ENCODE assay signal across 14 cellular contexts in the genomic region with DNA sequence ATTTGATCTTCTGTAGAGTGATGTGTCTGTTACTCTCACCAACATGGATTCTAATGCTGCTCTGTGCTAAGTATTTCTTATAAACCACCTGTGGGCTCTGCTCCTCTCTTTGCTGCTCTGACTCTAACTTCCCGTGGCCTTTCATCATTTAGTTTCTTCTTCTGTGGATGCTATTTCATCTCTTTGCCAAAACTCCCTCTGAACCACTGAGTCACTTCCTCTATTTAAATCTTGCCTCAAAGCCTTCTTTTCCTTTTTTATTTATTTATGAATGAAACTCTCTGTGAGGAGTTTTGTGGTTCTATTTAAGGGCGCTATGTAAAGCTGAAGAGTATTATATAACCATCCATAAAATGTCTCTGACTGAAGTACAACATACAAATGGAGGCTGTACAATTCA.
DNase-seq lines count a peak whose midpoint lies in the region; ATAC-seq, FAIRE-seq and TF ChIP-seq lines count a peak whose summit lies in the region.
"Had no signal": no experiment of that assay in that cellular context is flagged by ENCODE, and none has a peak within 500 bp of the region (broad histone marks: within the 10 kb centered on the region; RNA-seq: fewer than 3 reads in every experiment).

No MANE protein-coding gene starts in this region.

- peak; percentile 92 for FAIRE-seq in keratinocyte (lab: Jason Lieb, UNC)

- H3K9me3 Mint-ChIP-seq in activated naive CD8-positive, alpha-beta T cell treated with anti-CD3 and anti-CD28 coated beads, Interleukin-2, amount 50 U/mL, for 24 hours, result no peaks in the 10 kb centered on the region

- H3K4me3 ChIP-seq in MM.1S (ENCODE audit: low read length), result no peak overlapping the region
- H3K4me3 ChIP-seq in keratinocyte (ENCODE audit: control insufficient read depth in 2 of 3, extremely low read depth in 1 of 3, insufficient read depth in 2 of 3, low read depth in 1 of 3, low read length in 3 of 3), result no peak overlapping the region
- no peak overlapping the region for H3K4me3 ChIP-seq in right atrium auricular region
- H3K4me3 ChIP-seq: cardiac muscle cell, right lobe of liver had no signal

- H3K9ac ChIP-seq in MM.1S (ENCODE audit: low read length), result no peak overlapping the region
- H3K9ac ChIP-seq in keratinocyte (ENCODE audit: control insufficient read depth, extremely low read depth, insufficient read depth, low read length), result no peak overlapping the region

- H3K36me3 Mint-ChIP-seq in activated naive CD8-positive, alpha-beta T cell treated with anti-CD3 and anti-CD28 coated beads, Interleukin-2, amount 50 U/mL, for 24 hours (ENCODE audit: low read depth), result no peaks in the 10 kb centered on the region
- H3K36me3 Mint-ChIP-seq: activated CD4-positive, alpha-beta memory T cell treated with anti-CD3 and anti-CD28 coated beads for 36 hours had no signal

- H3K79me2 ChIP-seq in MM.1S (ENCODE audit: low read length) (no peaks in the 10 kb centered on the region), keratinocyte (ENCODE audit: control insufficient read depth, insufficient read depth, low read length) (no peaks in the 10 kb centered on the region)

- H3K4me1 ChIP-seq in MM.1S (ENCODE audit: low read length), result peaks cover 4% of the 10 kb centered on the region; the same call in 1 of the 2 replicates
- H3K4me1 ChIP-seq in keratinocyte (ENCODE audit: control insufficient read depth, extremely low read depth, insufficient read depth, low read length), result peaks cover 17% of the 10 kb centered on the region
- H3K4me1 ChIP-seq in right atrium auricular region, result no peaks in the 10 kb centered on the region
- H3K4me1 ChIP-seq: right lobe of liver had no signal

- H3K36me3 ChIP-seq in MM.1S (replicated peaks; ENCODE audit: insufficient read depth, low read length), result no peaks in the 10 kb centered on the region
- no peaks in the 10 kb centered on the region for H3K36me3 ChIP-seq in keratinocyte (ENCODE audit: control insufficient read depth in 2 of 2, extremely low read depth in 1 of 2, insufficient read depth in 2 of 2, low read length in 2 of 2)
- H3K36me3 ChIP-seq in right atrium auricular region, result no peaks in the 10 kb centered on the region
- H3K36me3 ChIP-seq: cardiac muscle cell, right lobe of liver had no signal

- H3K4me3 Mint-ChIP-seq in activated naive CD8-positive, alpha-beta T cell treated with anti-CD3 and anti-CD28 coated beads, Interleukin-2, amount 50 U/mL, for 24 hours, result peak overlapping the region; percentile 27
- H3K4me3 Mint-ChIP-seq: activated CD4-positive, alpha-beta memory T cell treated with anti-CD3 and anti-CD28 coated beads for 36 hours had no signal

- peak; percentile 94 for ATAC-seq in activated naive CD8-positive, alpha-beta T cell treated with anti-CD3 and anti-CD28 coated beads, Interleukin-2, amount 50 U/mL, for 24 hours
- ATAC-seq in HG03135 (IDR thresholded peaks at IDR 0.05; ENCODE audit: unreplicated experiment), result no peak
- ATAC-seq: HCT116, right lobe of liver had no signal

- H3K4me2 ChIP-seq in MM.1S (ENCODE audit: low read depth, low read length) (no peak overlapping the region), keratinocyte (ENCODE audit: control insufficient read depth, extremely low read depth, insufficient read depth, low read depth, low read length) (peak overlapping the region; percentile 55)

- no peaks in the 10 kb centered on the region for H3F3A ChIP-seq in MM.1S (ENCODE audit: insufficient read depth, low read length)

- dilution Hi-C loops in keratinocyte (cut with MboI; ENCODE audit: extremely low pct_ligation_motif_present, low sequenced_read_pairs), result no loop called here

- no peaks in the 10 kb centered on the region for H3K9me2 ChIP-seq in MM.1S (replicated peaks; ENCODE audit: insufficient read depth, low read length)

- H3K27me3 ChIP-seq in MM.1S (replicated peaks; ENCODE audit: insufficient read depth, low read length) (no peaks in the 10 kb centered on the region), keratinocyte (ENCODE audit: control insufficient read depth, extremely low read depth, insufficient read depth, low read length) (no peaks in the 10 kb centered on the region), right atrium auricular region (no peaks in the 10 kb centered on the region)
- H3K27me3 ChIP-seq: cardiac muscle cell, right lobe of liver had no signal

- no peaks in the 10 kb centered on the region for H3K9me1 ChIP-seq in keratinocyte (ENCODE audit: control insufficient read depth, extremely low read depth, insufficient read depth, low read length)

- H3K4me1 Mint-ChIP-seq in activated naive CD8-positive, alpha-beta T cell treated with anti-CD3 and anti-CD28 coated beads, Interleukin-2, amount 50 U/mL, for 24 hours, result peaks cover 16% of the 10 kb centered on the region

- H3K9me3 ChIP-seq in MM.1S (replicated peaks; ENCODE audit: insufficient read depth, low read length) (no peaks in the 10 kb centered on the region), keratinocyte (ENCODE audit: control insufficient read depth, low read depth, low read length) (no peaks in the 10 kb centered on the region), right atrium auricular region (no peaks in the 10 kb centered on the region)
- H3K9me3 ChIP-seq: right lobe of liver had no signal

- H2AFZ ChIP-seq in MM.1S (ENCODE audit: low read length) (no peak overlapping the region), keratinocyte (ENCODE audit: control insufficient read depth, low read length) (peak overlapping the region; percentile 42)

- peak overlapping the region; percentile 64 for H3K27ac Mint-ChIP-seq in activated naive CD8-positive, alpha-beta T cell treated with anti-CD3 and anti-CD28 coated beads, Interleukin-2, amount 50 U/mL, for 24 hours
- H3K27ac Mint-ChIP-seq: activated CD4-positive, alpha-beta memory T cell treated with anti-CD3 and anti-CD28 coated beads for 36 hours had no signal

- TF ChIP-seq CTCF in MM.1S (IDR thresholded peaks at IDR 0.05; ENCODE audit: low read length) (no peak), keratinocyte (optimal IDR thresholded peaks at IDR 0.05 in 1 of 3, IDR thresholded peaks at IDR 0.05 in 1 of 3, conservative IDR thresholded peaks at IDR 0.05 in 1 of 3; ENCODE audit: extremely low read depth in 1 of 3, insufficient read depth in 2 of 3, low read length in 3 of 3) (no peak), right atrium auricular region (IDR thresholded peaks at IDR 0.05) (no peak)

- H3K27ac ChIP-seq in MM.1S (ENCODE audit: low read length) (no peak overlapping the region), keratinocyte (ENCODE audit: control insufficient read depth, insufficient read depth, low read length) (no peak overlapping the region), right atrium auricular region (no peak overlapping the region)
- H3K27ac ChIP-seq: cardiac muscle cell, right lobe of liver had no signal

- H4K20me1 ChIP-seq in MM.1S (ENCODE audit: insufficient read depth, low read length) (no peaks in the 10 kb centered on the region), keratinocyte (ENCODE audit: control insufficient read depth, extremely low read depth, insufficient read depth, low read length) (no peaks in the 10 kb centered on the region)

- peaks cover 2% of the 10 kb centered on the region for H3K27me3 Mint-ChIP-seq in activated naive CD8-positive, alpha-beta T cell treated with anti-CD3 and anti-CD28 coated beads, Interleukin-2, amount 50 U/mL, for 24 hours
- H3K27me3 Mint-ChIP-seq: activated CD4-positive, alpha-beta memory T cell treated with anti-CD3 and anti-CD28 coated beads for 36 hours had no signal

- DNase-seq in COLO829 (ENCODE audit: low spot score) (peak; percentile 93), MM.1S (peak; percentile 14), keratinocyte (ENCODE audit: low read depth, low spot score) (no peak), DMS 273 treated with DMSO at 0.1 percent for 48 hours (lab: John Stamatoyannopoulos, UW) (no peak), right atrium auricular region (ENCODE audit: low spot score) (no peak), NCI-H1694 (lab: John Stamatoyannopoulos, UW) (no peak)
- DNase-seq in activated naive CD8-positive, alpha-beta T cell treated with anti-CD3 and anti-CD28 coated beads, Interleukin-2, amount 50 U/mL, for 24 hours, result no peak
- DNase-seq: activated CD4-positive, alpha-beta memory T cell treated with anti-CD3 and anti-CD28 coated beads for 36 hours; NCI-H2029; right lobe of liver; SHP77 had no signal

Comparison
In these comparisons a context has a peak if more than half of its experiments do, and no peak if none do; other contexts are left out.
1. DNase-seq: peak in COLO829 (single experiment) and MM.1S (single experiment); none in activated naive CD8-positive, alpha-beta T cell treated with anti-CD3 and anti-CD28 coated beads, Interleukin-2, amount 50 U/mL, for 24 hours (single experiment), keratinocyte (single experiment), DMS 273 treated with DMSO at 0.1 percent for 48 hours (single experiment), right atrium auricular region (single experiment) and NCI-H1694 (single experiment).